Comparison of ENCODE assay signal across 12 cellular contexts in the genomic region with DNA sequence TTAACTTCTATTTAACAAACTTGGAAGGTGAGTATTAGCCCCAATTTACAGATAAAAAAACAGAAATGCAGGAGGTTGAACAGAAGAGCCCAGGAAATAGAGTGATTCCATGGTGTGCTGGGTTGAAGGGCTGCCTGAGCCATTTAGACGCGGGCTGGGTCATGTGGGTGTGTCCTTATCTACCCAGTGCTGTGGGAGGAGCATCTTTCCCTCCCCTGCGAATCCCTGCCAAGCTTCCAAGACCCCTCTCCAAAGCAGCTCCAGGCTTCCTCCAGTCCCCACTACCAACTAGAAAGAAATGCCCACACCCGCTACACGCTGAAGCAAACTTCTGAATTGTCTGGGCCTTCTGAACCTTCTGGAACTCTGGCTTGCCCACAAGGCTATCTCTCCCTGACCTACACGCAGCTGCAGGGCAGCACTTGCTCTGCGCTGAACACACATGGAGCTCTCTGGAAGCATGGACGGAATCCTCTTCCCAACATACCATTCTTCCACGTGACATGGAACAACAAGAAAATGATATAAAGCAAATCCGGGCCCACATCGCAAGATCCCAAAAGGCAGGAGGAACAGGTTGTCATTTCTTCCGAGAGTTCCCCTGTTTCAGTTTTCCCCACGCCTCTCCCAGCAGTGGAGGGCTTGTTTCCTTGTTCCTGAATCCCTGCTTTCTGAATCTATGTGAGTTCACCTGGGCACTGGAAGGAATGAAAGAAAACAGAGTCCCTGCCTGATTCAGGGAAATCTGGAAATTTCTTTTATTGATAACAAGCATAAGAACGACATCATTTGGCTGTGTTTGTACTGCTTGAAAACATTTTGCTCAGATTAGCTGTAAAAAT.
DNase-seq lines count a peak whose midpoint lies in the region; ATAC-seq and TF ChIP-seq lines count a peak whose summit lies in the region.
"Had no signal": no experiment of that assay in that cellular context is flagged by ENCODE, and none has a peak within 500 bp of the region (broad histone marks: within the 10 kb centered on the region; RNA-seq: fewer than 3 reads in every experiment).

No MANE protein-coding gene starts in this region.

- H3K36me3 ChIP-seq in heart right ventricle = no peaks in the 10 kb centered on the region
- no peaks in the 10 kb centered on the region for H3K36me3 ChIP-seq in neuron (ENCODE audit: insufficient read depth, low read length)
- no peaks in the 10 kb centered on the region for H3K36me3 ChIP-seq in upper lobe of right lung

- H2AFZ ChIP-seq in neuron (ENCODE audit: low read depth, low read length) = no peak overlapping the region

- H3K27me3 ChIP-seq in heart right ventricle (no peaks in the 10 kb centered on the region), neuron (ENCODE audit: insufficient read depth, low read length) (no peaks in the 10 kb centered on the region), upper lobe of right lung (no peaks in the 10 kb centered on the region)

- DNase-seq in heart right ventricle = no peak
- no peak for DNase-seq in Right ventricle myocardium superior
- DNase-seq in epithelial cell of proximal tubule (ENCODE audit: low read depth) = no peak
- no peak for DNase-seq in upper lobe of right lung
- DNase-seq: activated CD4-positive, alpha-beta T cell treated with anti-CD3 and anti-CD28 coated beads for 1 hour; hippocampal formation; NCI-H2171 had no signal

- intact Hi-C loops in heart right ventricle (cut with DNase I) (no loop called here), Right ventricle myocardium superior (cut with DNase I) (no loop called here), upper lobe of right lung (cut with DNase I) (no loop called here)

- H3K9me3 ChIP-seq in heart right ventricle = no peaks in the 10 kb centered on the region
- no peaks in the 10 kb centered on the region for H3K9me3 ChIP-seq in neuron (ENCODE audit: low read length)
- H3K9me3 ChIP-seq in upper lobe of right lung = no peaks in the 10 kb centered on the region

- 87 to 90% methylated on average over 14 of the region's 14 CpGs for WGBS in heart right ventricle, 2 donors

- ATAC-seq in heart right ventricle (no peak), Right ventricle myocardium superior (ENCODE audit: poor library complexity) (no peak), upper lobe of right lung (no peak), HG03159 (IDR thresholded peaks at IDR 0.05; ENCODE audit: unreplicated experiment) (no peak), HG03565 (IDR thresholded peaks at IDR 0.05; ENCODE audit: unreplicated experiment) (no peak), HG03439 (IDR thresholded peaks at IDR 0.05; ENCODE audit: unreplicated experiment) (no peak)

- peak overlapping the region in 9 of 10 donors; percentile 21 to 80 (median 55) for H3K27ac ChIP-seq in heart right ventricle
- H3K27ac ChIP-seq in upper lobe of right lung = peak overlapping the region; percentile 37
- H3K27ac ChIP-seq: HL-60 had no signal

- TF ChIP-seq CTCF in heart right ventricle (IDR thresholded peaks at IDR 0.05) (no peak), epithelial cell of proximal tubule (conservative IDR thresholded peaks at IDR 0.05; ENCODE audit: low read depth, low read length) (no peak), upper lobe of right lung (IDR thresholded peaks at IDR 0.05) (no peak)

- peak overlapping the region in 2 of 10 donors; percentile 10 to 14 for H3K4me3 ChIP-seq in heart right ventricle
- peak overlapping the region; percentile 9 for H3K4me3 ChIP-seq in epithelial cell of proximal tubule (ENCODE audit: low read depth, low read length)
- peak overlapping the region; percentile 4 for H3K4me3 ChIP-seq in neuron (ENCODE audit: low read length)
- H3K4me3 ChIP-seq in upper lobe of right lung = no peak overlapping the region

- H3K4me1 ChIP-seq in heart right ventricle (peaks cover 0 to 64% (median 28%) of the 10 kb centered on the region in 9 donors), neuron (ENCODE audit: insufficient read depth, low read length) (peaks cover 30% of the 10 kb centered on the region), upper lobe of right lung (peaks cover 16% of the 10 kb centered on the region)
